In genomic region chr16:47888142-47888541, GRCh38 we compare ENCODE assay signal across 11 cellular contexts.
DNase-seq lines count a peak whose midpoint lies in the region; ATAC-seq, FAIRE-seq and TF ChIP-seq lines count a peak whose summit lies in the region.
"Had no signal": no experiment of that assay in that cellular context is flagged by ENCODE, and none has a peak within 500 bp of the region (broad histone marks: within the 10 kb centered on the region; RNA-seq: fewer than 3 reads in every experiment).

No MANE protein-coding gene starts in this region.

- FAIRE-seq in frontal cortex (lab: Jason Lieb, UNC) = no peak

- DNase-seq in HCEC 1CT (peak; percentile 63), glomerular visceral epithelial cell (ENCODE audit: extremely low spot score) (peak; percentile 53), smooth muscle cell of the brain vasculature (ENCODE audit: low read depth, low spot score) (peak; percentile 20), frontal cortex (ENCODE audit: low spot score in 2 of 2) (no peak)
- no peak for DNase-seq in activated CD4-positive, alpha-beta T cell treated with anti-CD3 and anti-CD28 coated beads for 4 hours
- DNase-seq: NCI-H774; stimulated activated CD4-positive, alpha-beta T cell treated with anti-CD3 and anti-CD28 coated beads, Interleukin-12 subunit alpha, Interleukin-12 subunit beta, amount 100 ng/mL, for 4 hours; T-helper 1 cell had no signal

- peak; percentile 93 for ATAC-seq in SK-N-SH treated with all-trans-retinoic acid at 6 μM for 48 hours
- no peak for ATAC-seq in GM18873 (IDR thresholded peaks at IDR 0.05; ENCODE audit: low FRiP score, unreplicated experiment)
- ATAC-seq: gastroesophageal sphincter had no signal

TF ChIP-seq in SK-N-SH treated with all-trans-retinoic acid at 6 μM for 48 hours, 23 proteins besides CTCF, POLR2A, EP300 and RAD21:
- TF ChIP-seq GLIS3 (CRISPR knock-in tag; IDR thresholded peaks at IDR 0.05) (no peak), ZNF8 (CRISPR knock-in tag; IDR thresholded peaks at IDR 0.05) (no peak), TSHZ2 (CRISPR knock-in tag; IDR thresholded peaks at IDR 0.05) (no peak), RARB (CRISPR knock-in tag; IDR thresholded peaks at IDR 0.05) (no peak), CSDC2 (CRISPR knock-in tag; IDR thresholded peaks at IDR 0.05) (no peak)

Comparison
In these comparisons a context has a peak if more than half of its experiments do, and no peak if none do; other contexts are left out.
1. DNase-seq: peak in HCEC 1CT (single experiment), glomerular visceral epithelial cell (single experiment) and smooth muscle cell of the brain vasculature (single experiment); none in activated CD4-positive, alpha-beta T cell treated with anti-CD3 and anti-CD28 coated beads for 4 hours (0 of 2) and frontal cortex (0 of 2).